ENCODE assay signal across 19 cellular contexts in genomic region chr19:45141203-45141900, GRCh38. TPM values are rescaled to one million over a fixed set of nuclear protein-coding genes. Genes with fewer than 3 reads are reported as not detected.
A peak's percentile ranks its signal among the peaks of the same experiment; 100 is the strongest.
DNase-seq lines count a peak whose midpoint lies in the region; FAIRE-seq and TF ChIP-seq lines count a peak whose summit lies in the region.
"Had no signal": no experiment of that assay in that cellular context is flagged by ENCODE, and none has a peak within 500 bp of the region (broad histone marks: within the 10 kb centered on the region; RNA-seq: fewer than 3 reads in every experiment).

No MANE protein-coding gene starts in this region.

- no peaks in the 10 kb centered on the region for H3K9me3 Mint-ChIP-seq in chondrocyte (ENCODE audit: low read depth)
- no peaks in the 10 kb centered on the region for H3K9me3 Mint-ChIP-seq in activated CD4-positive, alpha-beta memory T cell treated with anti-CD3 and anti-CD28 coated beads for 36 hours
- H3K9me3 Mint-ChIP-seq: CD14-positive monocyte; CD8-positive, alpha-beta memory T cell; HFFc6 had no signal

- no peak overlapping the region for H2BK12ac ChIP-seq in neuronal stem cell (ENCODE audit: low read length)

- CTCF ChIA-PET in RWPE1 (lab: Yijun Ruan, JAX) (interaction anchor here (1.0 kb wide), 1 partner anchor 10 kb away, joined by 3 read pairs; no protein-coding TSS in a partner anchor), OCI-LY7 (lab: Charles Lee; ENCODE audit: unreplicated experiment) (no interaction called here)
- CTCF ChIA-PET in activated CD4-positive, alpha-beta memory T cell treated with anti-CD3 and anti-CD28 coated beads for 36 hours (lab: Charles Lee): interaction anchor here (1.3 to 1.6 kb wide), 2 partner anchors 15 to 16 kb away, joined by 3 to 5 read pairs; no protein-coding TSS in a partner anchor

- TF ChIP-seq CTCF in RWPE1 (conservative IDR thresholded peaks at IDR 0.05; ENCODE audit: low read depth): no peak
- TF ChIP-seq CTCF in chondrocyte (IDR thresholded peaks at IDR 0.05): no peak
- TF ChIP-seq CTCF in OCI-LY7 (conservative IDR thresholded peaks at IDR 0.05; ENCODE audit: low read length): no peak

- H3K18ac ChIP-seq in neuronal stem cell (ENCODE audit: low read length): no peak overlapping the region

- no peak overlapping the region for H3K14ac ChIP-seq in neuronal stem cell (ENCODE audit: low read length)

- H4K91ac ChIP-seq in neuronal stem cell (ENCODE audit: low read depth, low read length, poor library complexity): no peak overlapping the region

- intact Hi-C loops in OCI-LY7 (cut with micrococcal nuclease; ENCODE audit: unreplicated experiment): no loop called here
- intact Hi-C loops in activated CD4-positive, alpha-beta memory T cell treated with anti-CD3 and anti-CD28 coated beads for 36 hours (cut with micrococcal nuclease): no loop called here

- H2AFZ ChIP-seq in neuronal stem cell (ENCODE audit: low read length) (no peak overlapping the region), OCI-LY7 (ENCODE audit: low read length) (no peak overlapping the region)
- H2AFZ ChIP-seq: GM23248 had no signal

- H3K79me1 ChIP-seq in neuronal stem cell (ENCODE audit: low read depth, low read length): peaks cover 24% of the 10 kb centered on the region

- no peak overlapping the region for H3K4me3 ChIP-seq in neuronal stem cell (ENCODE audit: low read length in 2 of 2)
- H3K4me3 ChIP-seq in OCI-LY7 (ENCODE audit: low read depth, low read length, poor library complexity, severe bottlenecking): no peak overlapping the region
- H3K4me3 ChIP-seq: A549, GM23248 had no signal

- peak overlapping the region; percentile 65 for H3K27ac ChIP-seq in RWPE1
- no peak overlapping the region for H3K27ac ChIP-seq in neuronal stem cell (replicated peaks; ENCODE audit: low read length)
- H3K27ac ChIP-seq in OCI-LY7 (ENCODE audit: low read depth, low read length, poor library complexity, severe bottlenecking): no peak overlapping the region
- H3K27ac ChIP-seq: A549, GM23248 had no signal

- no peaks in the 10 kb centered on the region for H3K27me3 Mint-ChIP-seq in chondrocyte (ENCODE audit: low read depth)
- H3K27me3 Mint-ChIP-seq in activated CD4-positive, alpha-beta memory T cell treated with anti-CD3 and anti-CD28 coated beads for 36 hours: no peaks in the 10 kb centered on the region
- H3K27me3 Mint-ChIP-seq: CD8-positive, alpha-beta memory T cell had no signal

- peaks cover 17% of the 10 kb centered on the region; the same call in 1 of the 2 replicates for H3K79me2 ChIP-seq in OCI-LY7 (ENCODE audit: insufficient read depth, low read depth, low read length)

- WGBS in neuronal stem cell (ENCODE audit: extremely low coverage in 2 of 2, insufficient read length in 2 of 2, insufficient replicate concordance in 1 of 2), 2 donors: no CpG with 5 or more reads among the region's 28 CpGs

- no peak for FAIRE-seq in GM12891 (lab: Jason Lieb, UNC)
- FAIRE-seq: A549, HepG2, HTR-8/SVneo had no signal

- H3K9me3 ChIP-seq in neuronal stem cell (replicated peaks in 1 of 2; ENCODE audit: control insufficient read depth in 2 of 2, insufficient read depth in 1 of 2, low read depth in 1 of 2, low read length in 2 of 2): peaks cover 0 to 2% of the 10 kb centered on the region in 2 donors
- H3K9me3 ChIP-seq in OCI-LY7 (ENCODE audit: low read length): no peaks in the 10 kb centered on the region
- H3K9me3 ChIP-seq: A549, BE2C, Caco-2 had no signal

- H4K20me1 ChIP-seq in OCI-LY7 (ENCODE audit: insufficient read depth, low read length): no peaks in the 10 kb centered on the region

- H2BK5ac ChIP-seq in neuronal stem cell (ENCODE audit: low read length): no peak overlapping the region

- peaks cover 7% of the 10 kb centered on the region for H3K36me3 Mint-ChIP-seq in chondrocyte (ENCODE audit: low read depth)
- H3K36me3 Mint-ChIP-seq in activated CD4-positive, alpha-beta memory T cell treated with anti-CD3 and anti-CD28 coated beads for 36 hours: peaks cover 9% of the 10 kb centered on the region

- peaks cover 8 to 16% of the 10 kb centered on the region in 2 donors for H3K4me1 ChIP-seq in neuronal stem cell (ENCODE audit: control insufficient read depth in 2 of 2, insufficient read depth in 1 of 2, low read depth in 1 of 2, low read length in 2 of 2)
- peaks cover 35% of the 10 kb centered on the region for H3K4me1 ChIP-seq in OCI-LY7 (ENCODE audit: insufficient read depth, low read length, poor library complexity, severe bottlenecking)
- H3K4me1 ChIP-seq: A549, BE2C, Caco-2 had no signal

- H3K4me3 Mint-ChIP-seq in chondrocyte (ENCODE audit: unreplicated experiment): no peak overlapping the region
- H3K4me3 Mint-ChIP-seq in activated CD4-positive, alpha-beta memory T cell treated with anti-CD3 and anti-CD28 coated beads for 36 hours: no peak overlapping the region
- H3K4me3 Mint-ChIP-seq: CD14-positive monocyte; CD8-positive, alpha-beta memory T cell; HFFc6 had no signal

- no peak overlapping the region for H2BK15ac ChIP-seq in neuronal stem cell (ENCODE audit: low read length)

- H2BK120ac ChIP-seq in neuronal stem cell (ENCODE audit: low read depth, low read length): no peak overlapping the region

- H3K4me2 ChIP-seq in neuronal stem cell (ENCODE audit: insufficient read depth, low read length, poor library complexity, severe bottlenecking) (no peak overlapping the region), OCI-LY7 (ENCODE audit: low read length) (no peak overlapping the region)
- H3K4me2 ChIP-seq: A549 had no signal

- no peak overlapping the region for H3K23ac ChIP-seq in neuronal stem cell (ENCODE audit: low read depth, low read length, poor library complexity)

- H2AK5ac ChIP-seq in neuronal stem cell (ENCODE audit: low read depth, low read length): no peak overlapping the region

- H4K8ac ChIP-seq in neuronal stem cell (ENCODE audit: low read depth, low read length): no peak overlapping the region

- H3K4ac ChIP-seq in neuronal stem cell (ENCODE audit: low read length): no peak overlapping the region

- H3K27ac Mint-ChIP-seq in chondrocyte (ENCODE audit: unreplicated experiment): no peak overlapping the region
- no peak overlapping the region for H3K27ac Mint-ChIP-seq in activated CD4-positive, alpha-beta memory T cell treated with anti-CD3 and anti-CD28 coated beads for 36 hours
- H3K27ac Mint-ChIP-seq: HFFc6 had no signal

- DNase-seq in RWPE1 (ENCODE audit: low spot score) (no peak), chondrocyte (ENCODE audit: low spot score) (peak; percentile 81), neuronal stem cell (ENCODE audit: low spot score) (no peak), OCI-LY7 (ENCODE audit: low spot score) (no peak), SK-N-DZ (ENCODE audit: low spot score) (no peak), GM12891 (ENCODE audit: insufficient read length, low spot score) (no peak)
- no peak for DNase-seq in activated CD4-positive, alpha-beta memory T cell treated with anti-CD3 and anti-CD28 coated beads for 36 hours
- DNase-seq: BE2C; Caco-2; CD8-positive, alpha-beta memory T cell; DMS53; GF-D8; GM23248; H7; HFFc6 had no signal

- H3K4me1 Mint-ChIP-seq in chondrocyte (ENCODE audit: low read depth): peaks cover 7% of the 10 kb centered on the region
- no peaks in the 10 kb centered on the region for H3K4me1 Mint-ChIP-seq in activated CD4-positive, alpha-beta memory T cell treated with anti-CD3 and anti-CD28 coated beads for 36 hours (ENCODE audit: low read depth)

- H3K36me3 ChIP-seq in neuronal stem cell (replicated peaks in 1 of 2; ENCODE audit: control insufficient read depth in 2 of 2, insufficient read depth in 2 of 2, low read length in 2 of 2) (peaks cover 21 to 54% of the 10 kb centered on the region in 2 donors), OCI-LY7 (ENCODE audit: insufficient read depth, low read length) (peaks cover 41% of the 10 kb centered on the region)

- no peaks in the 10 kb centered on the region for H3K27me3 ChIP-seq in neuronal stem cell (ENCODE audit: control insufficient read depth in 3 of 3, insufficient read depth in 3 of 3, low read depth in 1 of 3, low read length in 3 of 3)
- H3K27me3 ChIP-seq: BE2C had no signal

- no peaks in the 10 kb centered on the region for H3K9me2 ChIP-seq in OCI-LY7 (ENCODE audit: insufficient read depth, low read length)

- TF ChIP-seq POLR2A in GM12891 (IDR thresholded peaks at IDR 0.05; ENCODE audit: low read depth, low read length): no peak

- H3K9ac ChIP-seq in neuronal stem cell (ENCODE audit: low read depth, low read length, poor library complexity): peak overlapping the region; percentile 21
- H3K9ac ChIP-seq: GM23248 had no signal

- POLR2A ChIA-PET in RWPE1 (lab: Yijun Ruan, JAX; ENCODE audit: low non-redundant PET): no interaction called here
- POLR2A ChIA-PET in OCI-LY7 (lab: Charles Lee): no interaction called here
- POLR2A ChIA-PET in activated CD4-positive, alpha-beta memory T cell treated with anti-CD3 and anti-CD28 coated beads for 36 hours (lab: Charles Lee): no interaction called here

- no TSS peak for BruUV-seq in OCI-LY7 (replicated peaks; lab: Mats Ljungman, UMichigan)

RNA-seq across cellular contexts. Expression of gene NKPD1, which starts 19.4 kb away (rescaled TPM):
- total RNA-seq in chondrocyte (0.10 to 0.13 TPM in 2 of 3 replicates, not detected in the other), OCI-LY7 (2022) (1.00 and 1.0 TPM in 2 replicates)
- polyA plus RNA-seq in neuronal stem cell (2013, experiment 1 of 2): 0.28 TPM
- polyA plus RNA-seq in neuronal stem cell (2013, experiment 2 of 2): 0.33 TPM
- total RNA-seq in OCI-LY7 (2014; rRNA removed; shearing (Covaris generic)): 0.50 and 1.0 TPM in 2 replicates
- under 1 TPM; 0.10 to 0.22 TPM for total RNA-seq in activated CD4-positive, alpha-beta memory T cell treated with anti-CD3 and anti-CD28 coated beads for 36 hours
- polyA plus RNA-seq in SK-N-DZ (2014; cell fraction: cytosol; rRNA removed): 0.09 TPM in 1 of 2 replicates, not detected in the other
- polyA plus RNA-seq in SK-N-DZ (2014; cell fraction: nucleus; rRNA removed): 0.71 and 0.88 TPM in 2 replicates
- 0.05 TPM for polyA plus RNA-seq in GM12891 (2012; ENCODE audit: low read depth, missing spikeins)
- total RNA-seq: HepG2 had no signal
- polyA plus RNA-seq: CD14-positive monocyte, GM23248 had no signal

RNA-seq across cellular contexts. Expression of gene TRAPPC6A, which starts 36.7 kb away (rescaled TPM):
- 12.7 to 15.9 TPM (median 13.7 TPM) in 3 replicates for total RNA-seq in chondrocyte
- polyA plus RNA-seq in neuronal stem cell (2013, experiment 1 of 2): 50.4 TPM
- 51.0 TPM for polyA plus RNA-seq in neuronal stem cell (2013, experiment 2 of 2)
- 50.5 and 55.6 TPM in 2 replicates for total RNA-seq in OCI-LY7 (2014; rRNA removed; shearing (Covaris generic))
- 70.9 and 81.9 TPM in 2 replicates for total RNA-seq in OCI-LY7 (2022)
- total RNA-seq in activated CD4-positive, alpha-beta memory T cell treated with anti-CD3 and anti-CD28 coated beads for 36 hours: 10 to 100 TPM; 35.1 to 39.9 TPM
- 54.8 and 79.2 TPM in 2 replicates for polyA plus RNA-seq in SK-N-DZ (2014; cell fraction: cytosol; rRNA removed)
- 44.0 and 72.4 TPM in 2 replicates for polyA plus RNA-seq in SK-N-DZ (2014; cell fraction: nucleus; rRNA removed)
- polyA plus RNA-seq in GM12891 (2012; ENCODE audit: low read depth, missing spikeins): 106 TPM

RNA-seq across cellular contexts. Expression of gene BLOC1S3, which starts 37.2 kb away (rescaled TPM):
- total RNA-seq in chondrocyte (15.1 to 21.0 TPM (median 17.6 TPM) in 3 replicates), OCI-LY7 (2022) (13.8 and 15.4 TPM in 2 replicates)
- polyA plus RNA-seq in neuronal stem cell (2013, experiment 1 of 2): 3.6 TPM
- 3.7 TPM for polyA plus RNA-seq in neuronal stem cell (2013, experiment 2 of 2)
- total RNA-seq in OCI-LY7 (2014; rRNA removed; shearing (Covaris generic)): 8.1 and 9.7 TPM in 2 replicates
- 10 to 100 TPM; 10.4 to 11.8 TPM for total RNA-seq in activated CD4-positive, alpha-beta memory T cell treated with anti-CD3 and anti-CD28 coated beads for 36 hours
- polyA plus RNA-seq in SK-N-DZ (2014; cell fraction: cytosol; rRNA removed): 4.8 and 6.0 TPM in 2 replicates
- polyA plus RNA-seq in SK-N-DZ (2014; cell fraction: nucleus; rRNA removed): 3.1 and 12.5 TPM in 2 replicates
- polyA plus RNA-seq in GM12891 (2012; ENCODE audit: low read depth, missing spikeins): 5.4 TPM

RNA-seq across cellular contexts. Expression of gene PPP1R37, which starts 48.4 kb away (rescaled TPM):
- total RNA-seq in chondrocyte (23.9 to 30.2 TPM (median 24.0 TPM) in 3 replicates), OCI-LY7 (2022) (24.7 and 27.7 TPM in 2 replicates)
- polyA plus RNA-seq in neuronal stem cell (2013, experiment 1 of 2): 15.6 TPM
- 15.8 TPM for polyA plus RNA-seq in neuronal stem cell (2013, experiment 2 of 2)
- 35.5 and 48.6 TPM in 2 replicates for total RNA-seq in OCI-LY7 (2014; rRNA removed; shearing (Covaris generic))
- total RNA-seq in activated CD4-positive, alpha-beta memory T cell treated with anti-CD3 and anti-CD28 coated beads for 36 hours: 10 to 100 TPM; 12.7 to 13.1 TPM
- 22.6 and 24.6 TPM in 2 replicates for polyA plus RNA-seq in SK-N-DZ (2014; cell fraction: cytosol; rRNA removed)
- polyA plus RNA-seq in SK-N-DZ (2014; cell fraction: nucleus; rRNA removed): 87.5 and 92.9 TPM in 2 replicates
- polyA plus RNA-seq in GM12891 (2012; ENCODE audit: low read depth, missing spikeins): 9.5 TPM
